Comparison of ENCODE assay signal across 1 cellular context in the genomic region with DNA sequence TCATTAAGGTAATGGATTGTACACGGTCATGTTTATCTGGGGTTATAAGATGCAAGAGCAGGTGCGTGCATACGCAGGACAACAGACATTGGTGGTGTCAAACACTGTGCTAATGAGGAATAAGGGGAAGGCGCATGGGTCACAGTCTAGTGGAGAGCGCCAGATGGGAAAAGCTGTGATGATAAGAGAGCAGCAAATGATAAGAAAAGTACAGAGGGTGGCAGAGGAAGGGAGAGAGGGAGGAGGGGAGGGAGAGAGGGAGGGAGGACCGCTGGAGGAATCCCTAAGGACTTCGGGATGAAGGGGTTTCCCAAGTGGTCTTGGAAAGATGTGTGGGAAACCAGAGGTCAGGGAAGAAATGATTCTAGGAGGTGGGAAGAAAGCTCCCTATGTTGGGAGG.
A peak's percentile ranks its signal among the peaks of the same experiment; 100 is the strongest.
TF ChIP-seq lines count a peak whose summit lies in the region.

No MANE protein-coding gene starts in this region.

TF ChIP-seq in endothelial cell of umbilical vein, 7 proteins besides CTCF, POLR2A, EP300 and RAD21:
- no peak for TF ChIP-seq POLR2AphosphoS5 (IDR thresholded peaks at IDR 0.05; ENCODE audit: insufficient read depth, low read depth, low read length)
- TF ChIP-seq EZH2 (IDR thresholded peaks at IDR 0.05; ENCODE audit: borderline replicate concordance, low read depth, low read length, severe bottlenecking): no peak
- no peak for TF ChIP-seq FOS (IDR thresholded peaks at IDR 0.05; ENCODE audit: borderline replicate concordance, insufficient read depth, low read length)
- TF ChIP-seq MYC (IDR thresholded peaks at IDR 0.05; ENCODE audit: low read depth, low read length): no peak
- TF ChIP-seq GATA2 (IDR thresholded peaks at IDR 0.05; ENCODE audit: insufficient read depth, insufficient read length, low read depth, low read length): peak; percentile 22
- TF ChIP-seq, protein P1, sequence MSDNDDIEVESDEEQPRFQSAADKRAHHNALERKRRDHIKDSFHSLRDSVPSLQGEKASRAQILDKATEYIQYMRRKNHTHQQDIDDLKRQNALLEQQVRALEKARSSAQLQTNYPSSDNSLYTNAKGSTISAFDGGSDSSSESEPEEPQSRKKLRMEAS (IDR thresholded peaks at IDR 0.05; ENCODE audit: insufficient read depth, insufficient read length): no peak
- TF ChIP-seq JUN (IDR thresholded peaks at IDR 0.05; ENCODE audit: borderline replicate concordance, insufficient read depth, insufficient read length, low read depth): no peak
